In the genomic region with DNA sequence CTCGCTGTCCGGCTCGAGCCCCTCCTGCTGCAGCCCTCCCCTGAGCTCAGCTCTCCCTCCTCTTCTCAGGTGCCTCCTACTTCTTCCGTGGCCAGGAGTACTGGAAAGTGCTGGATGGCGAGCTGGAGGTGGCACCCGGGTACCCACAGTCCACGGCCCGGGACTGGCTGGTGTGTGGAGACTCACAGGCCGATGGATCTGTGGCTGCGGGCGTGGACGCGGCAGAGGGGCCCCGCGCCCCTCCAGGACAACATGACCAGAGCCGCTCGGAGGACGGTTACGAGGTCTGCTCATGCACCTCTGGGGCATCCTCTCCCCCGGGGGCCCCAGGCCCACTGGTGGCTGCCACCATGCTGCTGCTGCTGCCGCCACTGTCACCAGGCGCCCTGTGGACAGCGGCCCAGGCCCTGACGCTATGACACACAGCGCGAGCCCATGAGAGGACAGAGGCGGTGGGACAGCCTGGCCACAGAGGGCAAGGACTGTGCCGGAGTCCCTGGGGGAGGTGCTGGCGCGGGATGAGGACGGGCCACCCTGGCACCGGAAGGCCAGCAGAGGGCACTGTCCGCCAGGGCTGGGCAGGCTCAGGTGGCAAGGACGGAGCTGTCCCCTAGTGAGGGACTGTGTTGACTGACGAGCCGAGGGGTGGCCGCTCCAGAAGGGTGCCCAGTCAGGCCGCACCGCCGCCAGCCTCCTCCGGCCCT, we compare ENCODE assay signal across 8 cellular contexts. TPM values are rescaled to one million over a fixed set of nuclear protein-coding genes. Genes with fewer than 3 reads are reported as not detected.
DNase-seq lines count a peak whose midpoint lies in the region; ATAC-seq, FAIRE-seq and TF ChIP-seq lines count a peak whose summit lies in the region.
"Had no signal": no experiment of that assay in that cellular context is flagged by ENCODE, and none has a peak within 500 bp of the region (broad histone marks: within the 10 kb centered on the region; RNA-seq: fewer than 3 reads in every experiment).

No MANE protein-coding gene starts in this region.

- DNase-seq in GM06990 (ENCODE audit: extremely low read depth, insufficient read length): peak; percentile 26
- peak; percentile 71 for DNase-seq in NCI-H748 (lab: John Stamatoyannopoulos, UW; ENCODE audit: unreplicated experiment)
- peak; percentile 93 for DNase-seq in endodermal cell
- peak; percentile 34 for DNase-seq in small intestine
- no peak for DNase-seq in mucosa of gallbladder (ENCODE audit: low spot score)

- H3K9me3 Mint-ChIP-seq in endodermal cell: no peaks in the 10 kb centered on the region

- no peak overlapping the region for H3K9ac ChIP-seq in endodermal cell (ENCODE audit: extremely low read depth, low read length, poor library complexity, severe bottlenecking)

- 89 to 90% methylated on average over 21 to 41 of the region's 41 CpGs for WGBS in endodermal cell (ENCODE audit: insufficient coverage in 1 of 2, insufficient read length in 1 of 2), 2 experiments
- WGBS in small intestine, 3 donors: 68 to 85% (median 84%) methylated on average over 36 to 41 of the region's 41 CpGs

- no peak for FAIRE-seq in small intestine (lab: Jason Lieb, UNC)

- no peaks in the 10 kb centered on the region for H3K9me3 ChIP-seq in endodermal cell (ENCODE audit: control insufficient read depth, low read length)
- no peaks in the 10 kb centered on the region for H3K9me3 ChIP-seq in small intestine (ENCODE audit: control insufficient read depth, low read depth)

- peaks cover 7% of the 10 kb centered on the region for H3K36me3 Mint-ChIP-seq in endodermal cell (ENCODE audit: low read depth)

- ATAC-seq in HG03342 (IDR thresholded peaks at IDR 0.05; ENCODE audit: unreplicated experiment): no peak
- no peak for ATAC-seq in HG03135 (IDR thresholded peaks at IDR 0.05; ENCODE audit: unreplicated experiment)
- ATAC-seq: left lobe of liver had no signal

- TF ChIP-seq CTCF in GM06990 (IDR thresholded peaks at IDR 0.05; ENCODE audit: insufficient read depth, low read length, poor library complexity, severe bottlenecking) (peak; percentile 50), endodermal cell (conservative IDR thresholded peaks at IDR 0.05) (peak; percentile 82)

- H3K27me3 ChIP-seq in GM06990 (replicated peaks; ENCODE audit: control insufficient read depth, insufficient read depth, low read length): no peaks in the 10 kb centered on the region; the same call in 1 of the 2 replicates
- H3K27me3 ChIP-seq in endodermal cell (ENCODE audit: control insufficient read depth, insufficient read depth, low read length, poor library complexity, severe bottlenecking): no peaks in the 10 kb centered on the region
- H3K27me3 ChIP-seq in small intestine (ENCODE audit: control insufficient read depth in 2 of 2, insufficient read depth in 2 of 2, low read length in 2 of 2): peaks cover 0 to 4% of the 10 kb centered on the region in 2 donors

- no peak overlapping the region for H3K4me3 Mint-ChIP-seq in endodermal cell

- H3K36me3 ChIP-seq in GM06990 (ENCODE audit: control insufficient read depth, insufficient read depth, low read length) (no peaks in the 10 kb centered on the region), endodermal cell (ENCODE audit: control insufficient read depth, insufficient read depth, low read length) (no peaks in the 10 kb centered on the region), small intestine (ENCODE audit: control insufficient read depth in 2 of 2, insufficient read depth in 2 of 2, low read length in 2 of 2) (no peaks in the 10 kb centered on the region)

- no peaks in the 10 kb centered on the region for H3K27me3 Mint-ChIP-seq in endodermal cell (ENCODE audit: insufficient read depth)

- H3K4me3 ChIP-seq in GM06990 (replicated peaks; ENCODE audit: low read depth, low read length) (no peak overlapping the region), endodermal cell (ENCODE audit: low read length) (no peak overlapping the region), small intestine (ENCODE audit: low read depth in 1 of 2, low read length in 2 of 2) (no peak overlapping the region)

- H3K27ac Mint-ChIP-seq in endodermal cell: no peak overlapping the region

- H3K27ac ChIP-seq in endodermal cell (ENCODE audit: low read depth, low read length) (no peak overlapping the region), small intestine (ENCODE audit: low read depth in 1 of 2, low read length in 1 of 2) (no peak overlapping the region)

- H3K4me1 Mint-ChIP-seq in endodermal cell: peaks cover under 1% of the 10 kb centered on the region

- H3K4me1 ChIP-seq in endodermal cell (ENCODE audit: control insufficient read depth, insufficient read depth, low read length) (no peaks in the 10 kb centered on the region), small intestine (ENCODE audit: control insufficient read depth in 2 of 2, insufficient read depth in 1 of 2, low read depth in 1 of 2, low read length in 1 of 2) (no peaks in the 10 kb centered on the region)

RNA-seq across cellular contexts. Expression of a gene that starts 22.8 kb away (rescaled TPM):
- total RNA-seq in endodermal cell (10 to 100 TPM; 10.9 to 12.0 TPM), mucosa of gallbladder (4.3 TPM)
- polyA plus RNA-seq in endodermal cell (2013, experiment 1 of 2): 22.2 TPM
- 19.9 TPM for polyA plus RNA-seq in endodermal cell (2013, experiment 2 of 2)
- 1 to 10 TPM in 1 of 3 donors, not detected in 2; 4.5 TPM for polyA plus RNA-seq in small intestine

RNA-seq across cellular contexts. Expression of a gene that starts 43.4 kb away (rescaled TPM):
- 100 to 1,000 TPM in 1 of 2 donors, 10 to 100 TPM in 1; 68.0 to 104 TPM for total RNA-seq in endodermal cell
- polyA plus RNA-seq in endodermal cell (2013, experiment 1 of 2): 50.3 TPM
- 43.7 TPM for polyA plus RNA-seq in endodermal cell (2013, experiment 2 of 2)
- 10 to 100 TPM; 11.3 to 12.7 (median 12.3) TPM for polyA plus RNA-seq in small intestine
- 80.7 TPM for total RNA-seq in mucosa of gallbladder
